In genomic region chr17:77864234-77865108, GRCh38 we compare ENCODE assay signal across 11 cellular contexts.
DNase-seq lines count a peak whose midpoint lies in the region; ATAC-seq and TF ChIP-seq lines count a peak whose summit lies in the region.
"Had no signal": no experiment of that assay in that cellular context is flagged by ENCODE, and none has a peak within 500 bp of the region (broad histone marks: within the 10 kb centered on the region; RNA-seq: fewer than 3 reads in every experiment).

No MANE protein-coding gene starts in this region.

- no peaks in the 10 kb centered on the region for H3K9me3 ChIP-seq in SK-N-SH
- no peaks in the 10 kb centered on the region for H3K9me3 ChIP-seq in esophagus muscularis mucosa

- no peak overlapping the region for H3K4me2 ChIP-seq in SK-N-SH

- TF ChIP-seq RAD21 in SK-N-SH (IDR thresholded peaks at IDR 0.05; ENCODE audit: low read length) = no peak

- no peaks in the 10 kb centered on the region for H4K20me1 ChIP-seq in SK-N-SH (ENCODE audit: insufficient read depth)

- H3K4me1 ChIP-seq in SK-N-SH (ENCODE audit: control insufficient read depth in 1 of 2, insufficient read depth in 2 of 2, low read depth in 1 of 2, low read length in 1 of 2) (peaks cover 0 to 32% of the 10 kb centered on the region in 2 experiments; a peak in 1 of 4 replicates), esophagus muscularis mucosa (peaks cover 15 to 30% (median 26%) of the 10 kb centered on the region in 4 donors)

- peaks cover 42 to 59% (median 50%) of the 10 kb centered on the region in 3 donors for H3K4me1 Mint-ChIP-seq in naive B cell
- H3K4me1 Mint-ChIP-seq in type B pancreatic cell (ENCODE audit: unreplicated experiment) = peaks cover 12% of the 10 kb centered on the region

- no peak for TF ChIP-seq CTCF in SK-N-SH (IDR thresholded peaks at IDR 0.05)
- no peak for TF ChIP-seq CTCF in esophagus muscularis mucosa (IDR thresholded peaks at IDR 0.05)
- no peak for TF ChIP-seq CTCF in type B pancreatic cell (conservative IDR thresholded peaks at IDR 0.05)

- no peak overlapping the region for H3K4me3 ChIP-seq in SK-N-SH (ENCODE audit: low read depth in 2 of 2, low read length in 1 of 2)
- H3K4me3 ChIP-seq in esophagus muscularis mucosa = no peak overlapping the region

- no peak overlapping the region for H2AFZ ChIP-seq in SK-N-SH (ENCODE audit: low read depth)

- H3K79me2 ChIP-seq in SK-N-SH (ENCODE audit: insufficient read depth) = no peaks in the 10 kb centered on the region

- intact Hi-C loops in esophagus muscularis mucosa (cut with DNase I) = no loop called here

- POLR2A ChIA-PET in SK-N-SH (lab: Yijun Ruan, JAX) = interaction anchor here (1.0 kb wide), 1 partner anchor 96 kb away, joined by 3 read pairs; no protein-coding TSS in a partner anchor

- H3K9ac ChIP-seq in SK-N-SH = no peak overlapping the region

- H3K27me3 ChIP-seq in SK-N-SH (ENCODE audit: insufficient read depth) (peaks cover 14% of the 10 kb centered on the region; the same call in 1 of the 2 replicates), esophagus muscularis mucosa (no peaks in the 10 kb centered on the region)

- H3K36me3 ChIP-seq in SK-N-SH (replicated peaks in 1 of 2; ENCODE audit: control insufficient read depth in 1 of 2, insufficient read depth in 2 of 2, low read length in 1 of 2) (no peaks in the 10 kb centered on the region), esophagus muscularis mucosa (no peaks in the 10 kb centered on the region)

- H3K36me3 Mint-ChIP-seq in naive B cell = peaks cover 0 to 9% of the 10 kb centered on the region in 2 donors
- H3K36me3 Mint-ChIP-seq in type B pancreatic cell = no peaks in the 10 kb centered on the region

- no peaks in the 10 kb centered on the region for H3F3A ChIP-seq in SK-N-SH (replicated peaks; ENCODE audit: insufficient read depth)

- DNase-seq in SK-N-SH (peak; percentile 62), esophagus muscularis mucosa (ENCODE audit: extremely low spot score) (no peak), naive B cell (no peak), type B pancreatic cell (ENCODE audit: extremely low spot score, unreplicated experiment) (no peak), AG08395 (ENCODE audit: low spot score) (no peak)
- DNase-seq: activated naive CD4-positive, alpha-beta T cell treated with anti-CD3 and anti-CD28 coated beads, Interleukin-2, amount 50 U/mL, for 16 hours; cerebellar nuclear complex; DMS 273 treated with DMSO at 0.1 percent for 48 hours had no signal

- TF ChIP-seq EP300 in SK-N-SH (IDR thresholded peaks at IDR 0.05; ENCODE audit: borderline replicate concordance in 1 of 2, low read depth in 1 of 2, low read length in 1 of 2) = no peak
- no peak for TF ChIP-seq EP300 in esophagus muscularis mucosa (IDR thresholded peaks at IDR 0.05)

- H3K27ac Mint-ChIP-seq in naive B cell (peak overlapping the region in 4 of 6 donors; percentile 34 to 90 (median 85)), type B pancreatic cell (peak overlapping the region; percentile 43)

- CTCF ChIA-PET in SK-N-SH (lab: Yijun Ruan, JAX) = interaction anchor here (0.9 to 2.5 kb wide), 7 partner anchors 10 to 321 kb away, joined by 3 to 8 read pairs (median 3); no protein-coding TSS in a partner anchor

- H3K9me2 ChIP-seq in SK-N-SH = no peaks in the 10 kb centered on the region

- peaks cover 0 to 7% (median 0%) of the 10 kb centered on the region in 7 donors for H3K9me3 Mint-ChIP-seq in naive B cell
- no peaks in the 10 kb centered on the region for H3K9me3 Mint-ChIP-seq in type B pancreatic cell

- no peak for ATAC-seq in SK-N-SH treated with all-trans-retinoic acid at 6 μM for 48 hours
- no peak for ATAC-seq in naive B cell (ENCODE audit: low read depth in 2 of 2)
- no peak for ATAC-seq in GM21528 (IDR thresholded peaks at IDR 0.05; ENCODE audit: low FRiP score, unreplicated experiment)
- ATAC-seq in activated CD4-positive, CD25-positive, alpha-beta regulatory T cell treated with anti-CD3 and anti-CD28 coated beads, Interleukin-2, amount 50 U/mL, for 24 hours = no peak

- H3K4me3 Mint-ChIP-seq in naive B cell (peak overlapping the region in 2 of 8 donors; percentile 16 to 61), type B pancreatic cell (no peak overlapping the region)

- TF ChIP-seq POLR2A in esophagus muscularis mucosa (IDR thresholded peaks at IDR 0.05; ENCODE audit: low read depth) = no peak

- peaks cover 33 to 40% (median 40%) of the 10 kb centered on the region in 3 donors for H3K27me3 Mint-ChIP-seq in naive B cell
- peaks cover 23% of the 10 kb centered on the region for H3K27me3 Mint-ChIP-seq in type B pancreatic cell

- WGBS in SK-N-SH (ENCODE audit: low lambda C conversion rate) = 67% methylated on average over 20 of the region's 21 CpGs
- 75% methylated on average over 10 of the region's 21 CpGs for WGBS in esophagus muscularis mucosa

- H3K27ac ChIP-seq in SK-N-SH (ENCODE audit: low read depth in 2 of 2, low read length in 1 of 2) = no peak overlapping the region
- peak overlapping the region in 3 of 4 donors; percentile 49 to 60 (median 53) for H3K27ac ChIP-seq in esophagus muscularis mucosa (replicated peaks in 1 of 4)

TF ChIP-seq in SK-N-SH, 30 proteins besides CTCF, POLR2A, EP300 and RAD21:
- TF ChIP-seq CHD2 (IDR thresholded peaks at IDR 0.05; ENCODE audit: low read length, partially characterized antibody) (no peak), RFX5 (IDR thresholded peaks at IDR 0.05; ENCODE audit: low read length) (no peak), RCOR1 (IDR thresholded peaks at IDR 0.05; ENCODE audit: low read length) (no peak), IRF3 (IDR thresholded peaks at IDR 0.05; ENCODE audit: low read depth, low read length) (no peak), MEF2A (IDR thresholded peaks at IDR 0.05; ENCODE audit: borderline replicate concordance, low read depth) (no peak), FOXM1 (IDR thresholded peaks at IDR 0.05; ENCODE audit: low read depth) (no peak), RXRA (IDR thresholded peaks at IDR 0.05; ENCODE audit: borderline replicate concordance, low read depth) (no peak)

TF ChIP-seq in SK-N-SH treated with all-trans-retinoic acid at 6 μM for 48 hours, 23 proteins besides CTCF, POLR2A, EP300 and RAD21:
- no peak for TF ChIP-seq POU6F1 (CRISPR knock-in tag; IDR thresholded peaks at IDR 0.05; ENCODE audit: borderline replicate concordance, low read depth)
- TF ChIP-seq PATZ1 (CRISPR knock-in tag; IDR thresholded peaks at IDR 0.05; ENCODE audit: borderline replicate concordance) = no peak
- TF ChIP-seq OSR1 (CRISPR knock-in tag; IDR thresholded peaks at IDR 0.05) = no peak
- no peak for TF ChIP-seq ZC3H10 (CRISPR knock-in tag; IDR thresholded peaks at IDR 0.05)
- TF ChIP-seq ZFP3 (CRISPR knock-in tag; IDR thresholded peaks at IDR 0.05) = no peak
- no peak for TF ChIP-seq CREB5 (CRISPR knock-in tag; IDR thresholded peaks at IDR 0.05; ENCODE audit: low read depth)
- TF ChIP-seq TOX (CRISPR knock-in tag; IDR thresholded peaks at IDR 0.05; ENCODE audit: borderline replicate concordance) = no peak
- no peak for TF ChIP-seq ISL1 (CRISPR knock-in tag; IDR thresholded peaks at IDR 0.05)
- TF ChIP-seq ZNF70 (CRISPR knock-in tag; IDR thresholded peaks at IDR 0.05) = no peak
- TF ChIP-seq CSDC2 (CRISPR knock-in tag; IDR thresholded peaks at IDR 0.05) = no peak

Comparison
In these comparisons a context has a peak if more than half of its experiments do, and no peak if none do; other contexts are left out.
1. H3K27ac ChIP-seq: peak in esophagus muscularis mucosa (3 of 4); none in SK-N-SH (0 of 2).